26 cellular contexts compared by ENCODE assay signal in the genomic region with DNA sequence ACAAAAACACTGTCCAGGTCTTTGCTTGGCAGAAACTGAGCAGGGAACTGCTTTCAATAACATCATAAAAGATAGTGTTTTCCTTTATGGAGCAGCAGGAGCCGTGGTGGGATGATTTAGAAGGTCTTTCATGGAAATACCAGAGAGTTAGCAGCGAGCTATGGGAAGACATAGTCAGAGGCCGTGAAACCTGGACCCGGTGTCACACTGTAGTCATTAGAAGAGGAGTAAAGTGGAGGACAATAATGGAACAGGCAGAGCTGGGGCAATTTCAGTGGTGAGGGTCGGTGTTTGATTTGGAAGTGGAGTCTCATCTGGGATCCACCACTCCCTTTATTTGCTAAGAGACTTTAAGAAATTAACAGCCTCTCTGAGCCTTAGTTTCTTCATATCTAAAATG. TPM values are rescaled to one million over a fixed set of nuclear protein-coding genes. Genes with fewer than 3 reads are reported as not detected.
DNase-seq lines count a peak whose midpoint lies in the region; ATAC-seq and TF ChIP-seq lines count a peak whose summit lies in the region.
"Had no signal": no experiment of that assay in that cellular context is flagged by ENCODE, and none has a peak within 500 bp of the region (broad histone marks: within the 10 kb centered on the region; RNA-seq: fewer than 3 reads in every experiment).

No MANE protein-coding gene starts in this region.

- peaks cover 12% of the 10 kb centered on the region for H3K9me1 ChIP-seq in IMR-90 (ENCODE audit: insufficient read depth, low read length)

- H2AK9ac ChIP-seq in IMR-90 (replicated peaks; ENCODE audit: low read depth, low read length, poor library complexity) = no peak overlapping the region

- WGBS in IMR-90 (ENCODE audit: extremely low coverage in 2 of 2, insufficient read length in 1 of 2), 2 experiments = 96% methylated on average over 3 of the region's 5 CpGs; no CpG with 5 or more reads in 1 of the 2 experiments

- H4K8ac ChIP-seq in IMR-90 (ENCODE audit: low read depth in 2 of 2, low read length in 2 of 2) = no peak overlapping the region

- TF ChIP-seq CTCF in IMR-90 (conservative IDR thresholded peaks at IDR 0.05; ENCODE audit: low read depth, low read length) = no peak
- TF ChIP-seq CTCF in gastrocnemius medialis (IDR thresholded peaks at IDR 0.05 in 4 of 5, conservative IDR thresholded peaks at IDR 0.05 in 1 of 5) = no peak
- no peak for TF ChIP-seq CTCF in type B pancreatic cell (conservative IDR thresholded peaks at IDR 0.05)

- dilution Hi-C loops in IMR-90 (cut with HindIII; ENCODE audit: low sequenced_read_pairs, unreplicated experiment) = no loop called here

- no peaks in the 10 kb centered on the region for H3K9me3 Mint-ChIP-seq in immature natural killer cell
- no peaks in the 10 kb centered on the region for H3K9me3 Mint-ChIP-seq in type B pancreatic cell

- H3K9ac ChIP-seq in IMR-90 (ENCODE audit: low read depth, low read length) = no peak overlapping the region

- H3K79me1 ChIP-seq in IMR-90 (ENCODE audit: low read depth in 1 of 2, low read length in 2 of 2) = peaks cover 14 to 47% of the 10 kb centered on the region in 2 experiments

- no peak overlapping the region for H2BK15ac ChIP-seq in IMR-90 (ENCODE audit: low read depth, low read length)

- no peak overlapping the region for H4K91ac ChIP-seq in IMR-90 (ENCODE audit: insufficient read depth, low read depth, low read length)

- no peaks in the 10 kb centered on the region for H3K27me3 ChIP-seq in IMR-90 (ENCODE audit: control insufficient read depth, insufficient read depth, low read length)
- H3K27me3 ChIP-seq in gastrocnemius medialis = no peaks in the 10 kb centered on the region
- H3K27me3 ChIP-seq: MG63 had no signal

- H4K5ac ChIP-seq in IMR-90 (ENCODE audit: low read depth, low read length) = no peak overlapping the region; the same call in 1 of the 2 replicates

- H3K4me1 Mint-ChIP-seq in immature natural killer cell (peaks cover 7 to 40% of the 10 kb centered on the region in 2 donors), type B pancreatic cell (ENCODE audit: unreplicated experiment) (peaks cover 10% of the 10 kb centered on the region)
- H3K4me1 Mint-ChIP-seq: IgD-negative memory B cell had no signal

- no peak overlapping the region for H3K27ac ChIP-seq in IMR-90 (ENCODE audit: insufficient read depth, low read length)
- H3K27ac ChIP-seq in gastrocnemius medialis = peak overlapping the region; percentile 30 to 54 (median 50)

- no peak overlapping the region for H3K23ac ChIP-seq in IMR-90 (ENCODE audit: low read depth, low read length)

- in situ Hi-C loops in IMR-90 (cut with MboI; ENCODE audit: low sequenced_read_pairs) = no loop called here
- in situ Hi-C loops in gastrocnemius medialis (cut with MboI; ENCODE audit: low sequenced_read_pairs in 4 of 4) = no loop called here

- no peak overlapping the region for H3K56ac ChIP-seq in IMR-90 (ENCODE audit: extremely low read depth, insufficient read depth, low read length)

- no peak for TF ChIP-seq RAD21 in IMR-90 (IDR thresholded peaks at IDR 0.05; ENCODE audit: low read length)

- peaks cover 24% of the 10 kb centered on the region; the same call in 1 of the 2 replicates for H4K20me1 ChIP-seq in IMR-90 (ENCODE audit: insufficient read depth, low read length)

- no peak overlapping the region for H2AK5ac ChIP-seq in IMR-90 (ENCODE audit: low read depth, low read length)

- no TSS peak for BruUV-seq in IMR-90 (replicated peaks; lab: Mats Ljungman, UMichigan)

- no peak overlapping the region for H2BK20ac ChIP-seq in IMR-90 (ENCODE audit: low read depth, low read length)

- peak overlapping the region in 4 of 6 donors; percentile 25 to 80 (median 52) for H3K27ac Mint-ChIP-seq in immature natural killer cell
- H3K27ac Mint-ChIP-seq in type B pancreatic cell = no peak overlapping the region
- H3K27ac Mint-ChIP-seq: GM23338, IgD-negative memory B cell had no signal

- CTCF ChIA-PET in IMR-90 (lab: Yijun Ruan, JAX) = no interaction called here

- no peak overlapping the region for H2BK120ac ChIP-seq in IMR-90 (ENCODE audit: low read depth, low read length)

- H3K27me3 Mint-ChIP-seq in immature natural killer cell (ENCODE audit: low read depth in 3 of 3) (peaks cover 0 to 10% (median 2%) of the 10 kb centered on the region in 3 donors), type B pancreatic cell (no peaks in the 10 kb centered on the region)
- H3K27me3 Mint-ChIP-seq: IgD-negative memory B cell had no signal

- no peak overlapping the region for H3K18ac ChIP-seq in IMR-90 (ENCODE audit: low read depth, low read length)

- no peak overlapping the region; the same call in 1 of the 2 replicates for H3K14ac ChIP-seq in IMR-90 (replicated peaks; ENCODE audit: low read depth, low read length)

- intact Hi-C loops in IMR-90 (cut with micrococcal nuclease) = no loop called here
- intact Hi-C loops in gastrocnemius medialis (cut with DNase I; ENCODE audit: low total_unique reads) = no loop called here

- no peak overlapping the region for H3K4me3 Mint-ChIP-seq in immature natural killer cell
- H3K4me3 Mint-ChIP-seq in type B pancreatic cell = no peak overlapping the region
- H3K4me3 Mint-ChIP-seq: GM23338, IgD-negative memory B cell had no signal

- H3K36me3 ChIP-seq in IMR-90 (ENCODE audit: control insufficient read depth, insufficient read depth, low read length) (peaks cover 4% of the 10 kb centered on the region), gastrocnemius medialis (no peaks in the 10 kb centered on the region)

- ATAC-seq in IMR-90 (ENCODE audit: low read depth) = no peak
- ATAC-seq in gastrocnemius medialis = no peak
- ATAC-seq in GM19351 (IDR thresholded peaks at IDR 0.05; ENCODE audit: unreplicated experiment) = no peak
- ATAC-seq: GM23338, HCT116, Panc1 had no signal

- H3K9me3 ChIP-seq in IMR-90 (ENCODE audit: control insufficient read depth, insufficient read depth, low read length) = no peaks in the 10 kb centered on the region
- no peaks in the 10 kb centered on the region for H3K9me3 ChIP-seq in gastrocnemius medialis
- H3K9me3 ChIP-seq: MG63 had no signal

- H3K4me1 ChIP-seq in IMR-90 (ENCODE audit: control insufficient read depth, insufficient read depth, low read length) (peaks cover 10% of the 10 kb centered on the region), gastrocnemius medialis (peaks cover 20 to 34% of the 10 kb centered on the region in 2 donors)

- H3K4me3 ChIP-seq in IMR-90 (ENCODE audit: insufficient read depth, low read depth, low read length) = no peak overlapping the region
- H3K4me3 ChIP-seq in gastrocnemius medialis = no peak overlapping the region
- H3K4me3 ChIP-seq: GM23338, MG63 had no signal

- H2BK5ac ChIP-seq in IMR-90 (ENCODE audit: low read depth, low read length, poor library complexity, severe bottlenecking) = peak overlapping the region; percentile 15

- TF ChIP-seq POLR2A in IMR-90 (IDR thresholded peaks at IDR 0.05; ENCODE audit: low read depth, low read length) (no peak), gastrocnemius medialis (IDR thresholded peaks at IDR 0.05) (no peak)

- H3K36me3 Mint-ChIP-seq in immature natural killer cell (peaks cover 5 to 14% (median 11%) of the 10 kb centered on the region in 3 donors), type B pancreatic cell (peaks cover 16% of the 10 kb centered on the region)

- POLR2A ChIA-PET in IMR-90 (lab: Charles Lee; ENCODE audit: unreplicated experiment) = no interaction called here

- peak overlapping the region; percentile 33 for H2AFZ ChIP-seq in IMR-90 (replicated peaks; ENCODE audit: low read length, poor library complexity)
- H2AFZ ChIP-seq: GM23338 had no signal

- no peak overlapping the region for H3K4ac ChIP-seq in IMR-90 (ENCODE audit: low read depth, low read length)

- peak; percentile 20 for DNase-seq in NCI-H2227 treated with DMSO at 0.1 percent for 48 hours (lab: John Stamatoyannopoulos, UW)
- no peak for DNase-seq in NCI-H2227 (lab: John Stamatoyannopoulos, UW; ENCODE audit: unreplicated experiment)
- no peak for DNase-seq in IMR-90
- no peak for DNase-seq in immature natural killer cell
- no peak for DNase-seq in gastrocnemius medialis
- no peak for DNase-seq in SK-N-DZ (ENCODE audit: low spot score)
- DNase-seq in type B pancreatic cell (ENCODE audit: extremely low spot score, unreplicated experiment) = no peak
- DNase-seq: 8988T, COR-L47, DMS153, GF-D8, Kasumi-1, MG63, NCI-H1048, NCI-H1436, NCI-H2029 treated with DMSO at 0.1 percent for 48 hours, NCI-H2171 treated with DMSO at 0.1 percent for 48 hours had no signal

- H3K4me2 ChIP-seq in IMR-90 (ENCODE audit: low read depth, low read length) = no peak overlapping the region
- H3K4me2 ChIP-seq: GM23338 had no signal

TF ChIP-seq in IMR-90, 13 proteins besides CTCF, POLR2A, EP300 and RAD21 (continues in another document):
- no peak for TF ChIP-seq RCOR1 (IDR thresholded peaks at IDR 0.05; ENCODE audit: insufficient replicate concordance, low read length)
- no peak for TF ChIP-seq SMC3 (IDR thresholded peaks at IDR 0.05; ENCODE audit: low read depth, low read length)
- no peak for TF ChIP-seq CHD1 (IDR thresholded peaks at IDR 0.05; ENCODE audit: low read depth, low read length)
- no peak for TF ChIP-seq FOS (IDR thresholded peaks at IDR 0.05; ENCODE audit: low read depth, low read length)
- no peak for TF ChIP-seq BHLHE40 (IDR thresholded peaks at IDR 0.05; ENCODE audit: low read depth, low read length)
- TF ChIP-seq MAZ (IDR thresholded peaks at IDR 0.05; ENCODE audit: borderline replicate concordance, low read depth, low read length) = no peak
- no peak for TF ChIP-seq NFE2L2 (IDR thresholded peaks at IDR 0.05; ENCODE audit: low read depth, low read length)
- TF ChIP-seq RFX5 (IDR thresholded peaks at IDR 0.05; ENCODE audit: low read depth, low read length) = no peak
- no peak for TF ChIP-seq MAFK (IDR thresholded peaks at IDR 0.05; ENCODE audit: low read depth, low read length)
- TF ChIP-seq CEBPB (IDR thresholded peaks at IDR 0.05; ENCODE audit: low read depth, low read length) = no peak

RNA-seq across cellular contexts. Expression of a gene that starts 57.5 kb away (rescaled TPM):
- not detected in 2 replicates for total RNA-seq in IMR-90 (2012; rRNA removed)
- polyA plus RNA-seq in IMR-90 (2012; rRNA removed) = not detected in 2 replicates
- polyA plus RNA-seq in IMR-90 (2012; cell fraction: cytosol; rRNA removed) = not detected in 2 replicates
- polyA plus RNA-seq in IMR-90 (2012; cell fraction: nucleus; rRNA removed; ENCODE audit: low replicate concordance) = not detected in 2 replicates
- polyA plus RNA-seq in immature natural killer cell = 1 to 10 TPM in 2 of 3 donors, not detected in 1; 2.1 to 4.3 TPM
- not detected for total RNA-seq in gastrocnemius medialis
- not detected in 2 replicates for polyA plus RNA-seq in SK-N-DZ (2014; cell fraction: cytosol; rRNA removed)
- polyA plus RNA-seq in SK-N-DZ (2014; cell fraction: nucleus; rRNA removed) = not detected in 2 replicates
- not detected in 2 replicates for total RNA-seq in type B pancreatic cell (ENCODE audit: low replicate concordance)
- total RNA-seq: GM23338, HT-29, NCI-H460, SK-MEL-5 had no signal
- polyA plus RNA-seq: AG04450, GM23338, IgD-negative memory B cell had no signal
